ENCODE assay signal across 1 cellular context in the genomic region with DNA sequence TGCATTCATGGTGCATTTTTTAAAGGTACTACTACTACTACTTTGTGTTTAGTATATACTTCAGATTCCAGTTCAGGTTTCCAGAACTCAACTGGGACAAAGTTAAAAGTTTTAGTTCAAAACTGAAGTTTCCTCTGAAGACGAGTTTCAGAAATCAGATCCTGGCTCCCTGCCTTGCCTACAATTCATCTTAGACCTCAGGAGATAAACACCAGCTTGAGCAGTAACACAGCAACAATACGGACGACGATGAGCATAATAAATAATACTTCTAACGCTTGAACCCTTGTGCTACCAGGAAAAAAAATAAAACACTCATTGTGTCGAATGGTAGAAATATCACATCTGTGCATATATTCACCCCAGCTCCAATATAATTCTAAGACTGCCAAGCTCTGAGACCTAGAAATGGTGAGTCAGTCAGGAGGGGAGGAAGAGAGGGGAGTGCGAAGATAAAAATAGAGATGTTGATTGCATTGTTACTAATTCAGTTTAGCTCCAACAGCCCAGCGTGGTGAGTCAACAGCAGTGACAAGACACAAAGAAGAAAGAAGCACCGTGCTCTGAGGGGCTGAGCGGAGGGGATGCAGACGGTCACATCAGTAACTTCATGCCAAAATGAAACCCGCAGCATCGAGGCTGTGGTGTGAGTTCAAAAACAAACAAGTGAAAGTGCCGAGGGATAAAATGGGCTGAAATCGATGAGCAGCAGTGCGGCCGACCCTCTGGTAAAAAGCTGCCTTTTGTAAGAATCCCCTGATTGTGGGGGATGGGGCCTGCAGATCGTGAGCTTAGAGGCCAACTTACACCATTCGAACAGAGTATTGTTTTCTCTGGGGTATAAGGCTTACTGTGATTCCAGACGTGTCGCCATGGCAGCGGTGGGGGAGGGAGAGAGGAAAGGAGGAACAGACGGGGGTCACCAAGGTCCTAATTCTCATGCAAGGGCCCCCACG.
TF ChIP-seq lines count a peak whose summit lies in the region.

No MANE protein-coding gene starts in this region.

TF ChIP-seq in SK-N-SH treated with all-trans-retinoic acid at 6 μM for 48 hours, 23 proteins besides CTCF, POLR2A, EP300 and RAD21 (continued from another document):
- TF ChIP-seq POU6F1 (CRISPR knock-in tag; IDR thresholded peaks at IDR 0.05; ENCODE audit: borderline replicate concordance, low read depth): no peak
- TF ChIP-seq ARNTL (CRISPR knock-in tag; IDR thresholded peaks at IDR 0.05; ENCODE audit: borderline replicate concordance, low read depth): no peak
- no peak for TF ChIP-seq ZFP30 (CRISPR knock-in tag; IDR thresholded peaks at IDR 0.05)
- TF ChIP-seq TCF4 (CRISPR knock-in tag; IDR thresholded peaks at IDR 0.05; ENCODE audit: borderline replicate concordance): no peak
- no peak for TF ChIP-seq TSHZ2 (CRISPR knock-in tag; IDR thresholded peaks at IDR 0.05)
